ENCODE assay signal across 1 cellular context in genomic region chr10:63666836-63667383, GRCh38.
TF ChIP-seq lines count a peak whose summit lies in the region.

No MANE protein-coding gene starts in this region.

TF ChIP-seq in GM12878, 131 proteins besides CTCF, POLR2A, EP300 and RAD21 (continued from another document):
- no peak for TF ChIP-seq SKIL (IDR thresholded peaks at IDR 0.05; ENCODE audit: low read depth, poor library complexity, severe bottlenecking)
- no peak for TF ChIP-seq SUPT20H (IDR thresholded peaks at IDR 0.05; ENCODE audit: borderline replicate concordance, control insufficient read depth, low read depth, low read length)
- TF ChIP-seq BCL11A (IDR thresholded peaks at IDR 0.05; ENCODE audit: low read depth, low read length): 0 out of 2 replicates have a peak, but pooled peaks have one; percentile 22
- peak; percentile 15 to 31; a peak in 1 of 4 replicates for TF ChIP-seq IKZF2 (IDR thresholded peaks at IDR 0.05)
- TF ChIP-seq CREM (IDR thresholded peaks at IDR 0.05; ENCODE audit: low read depth): peak; percentile 78
- TF ChIP-seq JUNB (IDR thresholded peaks at IDR 0.05): peak; percentile 91
- TF ChIP-seq BCL3 (IDR thresholded peaks at IDR 0.05; ENCODE audit: borderline replicate concordance, insufficient read depth, low read depth, low read length, poor library complexity, severe bottlenecking): peak; percentile 61
- no peak for TF ChIP-seq MLLT1 (IDR thresholded peaks at IDR 0.05)
- TF ChIP-seq CREB1 (IDR thresholded peaks at IDR 0.05; ENCODE audit: low read depth): peak; percentile 51; the same call in 1 of the 2 replicates
- TF ChIP-seq TAF1 (IDR thresholded peaks at IDR 0.05; ENCODE audit: borderline replicate concordance, low read depth, low read length): no peak
- no peak for TF ChIP-seq ZSCAN29 (IDR thresholded peaks at IDR 0.05)
- peak; percentile 27; the same call in 1 of the 2 replicates for TF ChIP-seq TCF7 (IDR thresholded peaks at IDR 0.05; ENCODE audit: borderline replicate concordance)
- TF ChIP-seq STAT3 (IDR thresholded peaks at IDR 0.05; ENCODE audit: low read depth, low read length): no peak
- no peak for TF ChIP-seq POLR2AphosphoS5 (IDR thresholded peaks at IDR 0.05; ENCODE audit: low read length)
- peak; percentile 55; the same call in 1 of the 2 replicates for TF ChIP-seq EED (IDR thresholded peaks at IDR 0.05; ENCODE audit: low read depth)
- peak; percentile 74 for TF ChIP-seq MEF2A (IDR thresholded peaks at IDR 0.05; ENCODE audit: insufficient read depth, low read depth, low read length)
